Comparison of ENCODE assay signal across 18 cellular contexts in genomic region chr7:150945171-150945852, GRCh38. TPM values are rescaled to one million over a fixed set of nuclear protein-coding genes. Genes with fewer than 3 reads are reported as not detected.
DNase-seq lines count a peak whose midpoint lies in the region; ATAC-seq and TF ChIP-seq lines count a peak whose summit lies in the region.
"Had no signal": no experiment of that assay in that cellular context is flagged by ENCODE, and none has a peak within 500 bp of the region (broad histone marks: within the 10 kb centered on the region; RNA-seq: fewer than 3 reads in every experiment).

No MANE protein-coding gene starts in this region.

- no peak for TF ChIP-seq CTCF in cardiac muscle cell (IDR thresholded peaks at IDR 0.05; ENCODE audit: low read depth, low read length)
- no peak for TF ChIP-seq CTCF in esophagus muscularis mucosa (IDR thresholded peaks at IDR 0.05)
- no peak for TF ChIP-seq CTCF in nephron progenitor cell (IDR thresholded peaks at IDR 0.05)

- no peak overlapping the region for H3K4me3 ChIP-seq in cardiac muscle cell
- no peak overlapping the region for H3K4me3 ChIP-seq in esophagus muscularis mucosa
- H3K4me3 ChIP-seq: thyroid gland had no signal

- peak overlapping the region; percentile 60 for H3K4me3 Mint-ChIP-seq in nephron progenitor cell
- H3K4me3 Mint-ChIP-seq: IgD-negative memory B cell had no signal

- H3K36me3 ChIP-seq in cardiac muscle cell = peaks cover 3% of the 10 kb centered on the region
- peaks cover under 1 to 35% (median 23%) of the 10 kb centered on the region in 4 donors for H3K36me3 ChIP-seq in esophagus muscularis mucosa
- H3K36me3 ChIP-seq: brain microvascular endothelial cell, thyroid gland had no signal

- H3K27ac ChIP-seq in cardiac muscle cell = peak overlapping the region; percentile 51
- H3K27ac ChIP-seq in esophagus muscularis mucosa (replicated peaks in 1 of 4) = peak overlapping the region; percentile 67 to 70 (median 69)
- H3K27ac ChIP-seq: brain microvascular endothelial cell, thyroid gland had no signal

- H3K4me1 Mint-ChIP-seq in nephron progenitor cell = peaks cover 78% of the 10 kb centered on the region

- H3K27me3 Mint-ChIP-seq in nephron progenitor cell (ENCODE audit: low read depth, poor library complexity) = peaks cover 9% of the 10 kb centered on the region

- TF ChIP-seq EP300 in esophagus muscularis mucosa (IDR thresholded peaks at IDR 0.05) = no peak

- no peaks in the 10 kb centered on the region for H3K36me3 Mint-ChIP-seq in nephron progenitor cell (ENCODE audit: low read depth)
- H3K36me3 Mint-ChIP-seq: IgD-negative memory B cell had no signal

- H3K9me3 Mint-ChIP-seq in nephron progenitor cell = no peaks in the 10 kb centered on the region
- H3K9me3 Mint-ChIP-seq: IgD-negative memory B cell had no signal

- peak overlapping the region; percentile 25 for H3K27ac Mint-ChIP-seq in nephron progenitor cell
- H3K27ac Mint-ChIP-seq: IgD-negative memory B cell had no signal

- no peak for ATAC-seq in Right ventricle myocardium superior (ENCODE audit: poor library complexity)
- ATAC-seq in GM18867 (IDR thresholded peaks at IDR 0.05; ENCODE audit: unreplicated experiment) = no peak
- ATAC-seq: Panc1 had no signal

- WGBS in esophagus muscularis mucosa = 55% methylated on average over 12 of the region's 19 CpGs

- peaks cover 26% of the 10 kb centered on the region for H3K4me1 ChIP-seq in cardiac muscle cell (ENCODE audit: low read depth)
- peaks cover 24 to 53% (median 35%) of the 10 kb centered on the region in 4 donors for H3K4me1 ChIP-seq in esophagus muscularis mucosa

- intact Hi-C loops in Right ventricle myocardium superior (cut with DNase I) (no loop called here), esophagus muscularis mucosa (cut with DNase I) (no loop called here)

- DNase-seq in cardiac muscle cell (ENCODE audit: low read depth in 1 of 2, low spot score in 1 of 2) = no peak
- DNase-seq in Right ventricle myocardium superior = no peak
- DNase-seq in esophagus muscularis mucosa (ENCODE audit: extremely low spot score) = no peak
- no peak for DNase-seq in nephron progenitor cell
- peak; percentile 39 for DNase-seq in ureter (ENCODE audit: low spot score)
- DNase-seq in hypothalamus (lab: John Stamatoyannopoulos, UW) = no peak
- no peak for DNase-seq in GM03348 (ENCODE audit: low spot score)
- DNase-seq: activated CD4-positive, alpha-beta T cell treated with anti-CD3 and anti-CD28 coated beads for 4 hours; NCI-H1417; NCI-H510A treated with DMSO at 0.1 percent for 48 hours; stimulated activated CD4-positive, alpha-beta T cell treated with anti-CD3 and anti-CD28 coated beads, Interleukin-15, amount 100 ng/mL, for 24 hours; T-helper 2 cell; thyroid gland had no signal

- H3K9me3 ChIP-seq in cardiac muscle cell (ENCODE audit: low read depth) = no peaks in the 10 kb centered on the region
- no peaks in the 10 kb centered on the region for H3K9me3 ChIP-seq in esophagus muscularis mucosa
- H3K9me3 ChIP-seq: thyroid gland had no signal

- no peak for TF ChIP-seq POLR2A in esophagus muscularis mucosa (IDR thresholded peaks at IDR 0.05; ENCODE audit: low read depth)

- H3K27me3 ChIP-seq in cardiac muscle cell (no peaks in the 10 kb centered on the region), esophagus muscularis mucosa (peaks cover 0 to 10% (median 0%) of the 10 kb centered on the region in 4 donors)
- H3K27me3 ChIP-seq: brain microvascular endothelial cell had no signal

RNA-seq across cellular contexts. Expression of gene KCNH2, which starts 32.8 kb away (rescaled TPM):
- total RNA-seq in cardiac muscle cell = 91.5 and 110 TPM in 2 replicates
- polyA plus RNA-seq in cardiac muscle cell = 48.0 and 64.2 TPM in 2 replicates
- 88.9 TPM for total RNA-seq in Right ventricle myocardium superior
- 10 to 100 TPM; 29.8 to 71.7 (median 42.5) TPM for total RNA-seq in esophagus muscularis mucosa
- 17.7 TPM for total RNA-seq in ureter
- total RNA-seq: osteocyte had no signal

RNA-seq across cellular contexts. Expression of gene NOS3, which starts 45.5 kb away (rescaled TPM):
- total RNA-seq in cardiac muscle cell = 19.7 and 20.3 TPM in 2 replicates
- polyA plus RNA-seq in cardiac muscle cell = 13.1 and 16.3 TPM in 2 replicates
- 10.0 TPM for total RNA-seq in Right ventricle myocardium superior
- total RNA-seq in esophagus muscularis mucosa = 10 to 100 TPM in 3 of 4 donors, 1 to 10 TPM in 1; 3.7 to 20.2 (median 16.2) TPM
- total RNA-seq in ureter = 50.7 TPM
